ENCODE assay signal across 8 cellular contexts in the genomic region with DNA sequence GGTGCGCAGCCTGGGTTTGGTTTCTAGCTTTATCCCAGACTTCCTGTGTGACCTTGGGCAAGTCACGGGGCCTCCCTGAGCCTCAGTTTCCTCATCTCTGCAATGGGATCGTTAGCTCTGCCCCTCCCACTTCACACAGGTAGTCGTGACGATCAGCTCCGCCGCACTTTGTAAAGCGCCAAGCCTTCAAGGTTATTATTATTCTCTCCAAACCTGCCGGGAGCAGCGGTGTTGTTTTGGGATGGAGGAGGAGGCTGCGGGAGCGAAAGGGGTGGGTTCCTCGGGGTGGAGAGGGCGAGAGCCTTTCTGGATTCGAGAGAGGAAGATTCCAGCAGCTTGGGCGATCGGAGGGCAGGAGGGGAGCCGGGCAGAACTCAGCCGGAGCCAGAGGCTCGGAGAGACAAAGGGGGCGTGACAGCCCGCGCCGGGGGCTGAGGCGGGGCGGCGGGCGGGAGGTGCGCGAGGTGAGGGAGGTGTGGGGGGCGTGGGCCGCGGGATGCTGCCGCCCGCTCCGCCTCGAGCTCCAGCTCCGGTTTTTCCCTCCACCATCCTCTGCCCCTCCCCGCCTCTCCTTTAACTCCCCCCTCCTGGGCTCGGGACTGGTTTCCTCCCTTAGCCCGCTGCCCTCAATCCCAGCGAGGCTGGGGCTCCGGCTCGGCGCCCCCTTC. TPM values are rescaled to one million over a fixed set of nuclear protein-coding genes. Genes with fewer than 3 reads are reported as not detected.
DNase-seq lines count a peak whose midpoint lies in the region; ATAC-seq, FAIRE-seq and TF ChIP-seq lines count a peak whose summit lies in the region.

A gene with protein sequence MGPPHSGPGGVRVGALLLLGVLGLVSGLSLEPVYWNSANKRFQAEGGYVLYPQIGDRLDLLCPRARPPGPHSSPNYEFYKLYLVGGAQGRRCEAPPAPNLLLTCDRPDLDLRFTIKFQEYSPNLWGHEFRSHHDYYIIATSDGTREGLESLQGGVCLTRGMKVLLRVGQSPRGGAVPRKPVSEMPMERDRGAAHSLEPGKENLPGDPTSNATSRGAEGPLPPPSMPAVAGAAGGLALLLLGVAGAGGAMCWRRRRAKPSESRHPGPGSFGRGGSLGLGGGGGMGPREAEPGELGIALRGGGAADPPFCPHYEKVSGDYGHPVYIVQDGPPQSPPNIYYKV (plus strand): TSS at position 602 of the 668 bp plus-strand sequence. CDS start 397 bp downstream, outside the sequence.

- H3K9ac ChIP-seq in endothelial cell of umbilical vein (replicated peaks; ENCODE audit: extremely low read depth, insufficient read depth, low read length), result no peak within 1 kb of the TSS

- CTCF ChIA-PET in Panc1 (lab: Charles Lee) (interaction anchor here (0.5 kb wide), 1 partner anchor 12 kb away, joined by 6 read pairs; no protein-coding TSS in a partner anchor), endothelial cell of umbilical vein (lab: Charles Lee) (interaction anchor here (2.3 to 5.1 kb wide), 2 partner anchors 11 to 17 kb away, joined by 11 to 45 read pairs; a partner anchor contains a TSS), GM10248 (lab: Yijun Ruan, JAX) (interaction anchor here (1.2 to 3.3 kb wide), 2 partner anchors 9 to 17 kb away, joined by 3 to 20 read pairs; a partner anchor contains a TSS)

- no peaks in the 10 kb centered on the region for H3K27me3 ChIP-seq in Panc1 (ENCODE audit: control insufficient read depth, insufficient read depth, low read length)
- peaks cover 33 to 35% of the 10 kb centered on the region in 2 experiments for H3K27me3 ChIP-seq in endothelial cell of umbilical vein (ENCODE audit: control insufficient read depth in 2 of 2, insufficient read depth in 2 of 2, low read length in 2 of 2)

- POLR2A ChIA-PET in Panc1 (lab: Charles Lee), result interaction anchor here (0.6 kb wide), 1 partner anchor 17 kb away, joined by 7 read pairs; a partner anchor contains a TSS
- POLR2A ChIA-PET in endothelial cell of umbilical vein (lab: Charles Lee), result interaction anchor here (0.6 kb wide), 1 partner anchor 395 kb away, joined by 3 read pairs; no protein-coding TSS in a partner anchor
- POLR2A ChIA-PET in GM10248 (lab: Yijun Ruan, JAX), result no interaction called here

- peaks cover 12% of the 10 kb centered on the region; the same call in 1 of the 2 replicates for H3K4me1 ChIP-seq in Panc1 (ENCODE audit: control insufficient read depth, insufficient read depth, low read length)
- peaks cover 3% of the 10 kb centered on the region for H3K4me1 ChIP-seq in endothelial cell of umbilical vein (ENCODE audit: control insufficient read depth, extremely low read depth, insufficient read depth, low read length)

- TF ChIP-seq POLR2A in endothelial cell of umbilical vein (IDR thresholded peaks at IDR 0.05; ENCODE audit: low read depth, low read length) (no peak), erythroblast (IDR thresholded peaks at IDR 0.05; ENCODE audit: low read length) (no peak)

- BruUV-seq in Panc1 (replicated peaks; lab: Mats Ljungman, UMichigan), result no TSS peak
- BruUV-seq in endothelial cell of umbilical vein (replicated peaks; lab: Mats Ljungman, UMichigan), result no TSS peak

- H3K4me1 Mint-ChIP-seq in activated T-cell treated with anti-CD3 and anti-CD28 coated beads, Interleukin-2, amount 50 U/mL, for 24 hours (ENCODE audit: low read depth), result peaks cover 22% of the 10 kb centered on the region
- H3K4me1 Mint-ChIP-seq in nephron progenitor cell, result peaks cover 36% of the 10 kb centered on the region

- ATAC-seq in Panc1 (peak; percentile 55), GM18861 (IDR thresholded peaks at IDR 0.05; ENCODE audit: unreplicated experiment) (no peak)

- dilution Hi-C loops in endothelial cell of umbilical vein (cut with MboI; ENCODE audit: extremely low pct_ligation_motif_present, low sequenced_read_pairs), result no loop called here

- no peaks in the 10 kb centered on the region for H4K20me1 ChIP-seq in endothelial cell of umbilical vein (replicated peaks; ENCODE audit: control insufficient read depth, extremely low read depth, insufficient read depth, low read length)

- TF ChIP-seq CTCF in Panc1 (IDR thresholded peaks at IDR 0.05) (no peak), endothelial cell of umbilical vein (IDR thresholded peaks at IDR 0.05; ENCODE audit: extremely low read depth in 1 of 2, insufficient read depth in 1 of 2, low read depth in 1 of 2, low read length in 2 of 2) (no peak), nephron progenitor cell (IDR thresholded peaks at IDR 0.05) (no peak), GM10248 (IDR thresholded peaks at IDR 0.05; ENCODE audit: control extremely low read depth, extremely low read depth, low read depth, missing control alignments) (no peak)

- H3K9me3 Mint-ChIP-seq in activated T-cell treated with anti-CD3 and anti-CD28 coated beads, Interleukin-2, amount 50 U/mL, for 24 hours, result no peaks in the 10 kb centered on the region
- H3K9me3 Mint-ChIP-seq in nephron progenitor cell, result no peaks in the 10 kb centered on the region

- H3K4me3 Mint-ChIP-seq in activated T-cell treated with anti-CD3 and anti-CD28 coated beads, Interleukin-2, amount 50 U/mL, for 24 hours, result peak within 1 kb of the TSS; percentile 62
- H3K4me3 Mint-ChIP-seq in nephron progenitor cell, result peak within 1 kb of the TSS; percentile 95

- intact Hi-C loops in Panc1 (cut with micrococcal nuclease; ENCODE audit: unreplicated experiment) (no loop called here), endothelial cell of umbilical vein (cut with micrococcal nuclease) (loop anchor here (1.0 kb wide), 1 partner anchor 13 kb away; a partner anchor contains a TSS)

- peaks cover 53% of the 10 kb centered on the region for H3K27me3 Mint-ChIP-seq in activated T-cell treated with anti-CD3 and anti-CD28 coated beads, Interleukin-2, amount 50 U/mL, for 24 hours
- peaks cover 27% of the 10 kb centered on the region for H3K27me3 Mint-ChIP-seq in nephron progenitor cell (ENCODE audit: low read depth, poor library complexity)

- no peak for DNase-seq in activated T-cell treated with anti-CD3 and anti-CD28 coated beads, Interleukin-2, amount 50 U/mL, for 24 hours
- no peak for DNase-seq in activated T-cell treated with anti-CD3 and anti-CD28 coated beads, Interleukin-2, amount 50 U/mL, for 48 hours
- DNase-seq in Panc1 (ENCODE audit: low read depth, low spot score) (no peak), endothelial cell of umbilical vein (ENCODE audit: low read depth, low spot score) (no peak), nephron progenitor cell (peak; percentile 82), GM10248 (ENCODE audit: extremely low spot score) (no peak), erythroblast (lab: John Stamatoyannopoulos, UW) (no peak)

- no peaks in the 10 kb centered on the region for H3K9me1 ChIP-seq in endothelial cell of umbilical vein (replicated peaks; ENCODE audit: control insufficient read depth, extremely low read depth, insufficient read depth, low read length)

- H3K4me2 ChIP-seq in endothelial cell of umbilical vein (ENCODE audit: insufficient read depth, low read length), result peak within 1 kb of the TSS; percentile 21

- in situ Hi-C loops in Panc1 (cut with HindIII; ENCODE audit: low pct_unique_long_range_greater_than_20kb, low sequenced_read_pairs), result no loop called here

- H2AFZ ChIP-seq in endothelial cell of umbilical vein (ENCODE audit: low read depth, low read length), result peak within 1 kb of the TSS; percentile 9

- H3K36me3 Mint-ChIP-seq in activated T-cell treated with anti-CD3 and anti-CD28 coated beads, Interleukin-2, amount 50 U/mL, for 24 hours (ENCODE audit: low read depth), result peaks cover 38% of the 10 kb centered on the region
- peaks cover 4% of the 10 kb centered on the region for H3K36me3 Mint-ChIP-seq in nephron progenitor cell (ENCODE audit: low read depth)

- H3K27ac ChIP-seq in Panc1 (ENCODE audit: low read length), result no peak within 1 kb of the TSS
- H3K27ac ChIP-seq in endothelial cell of umbilical vein (ENCODE audit: insufficient read depth, low read depth, low read length), result no peak within 1 kb of the TSS

- H3K79me2 ChIP-seq in endothelial cell of umbilical vein (ENCODE audit: control insufficient read depth, insufficient read depth, low read length), result no peaks in the 10 kb centered on the region

- H3K9me3 ChIP-seq in Panc1 (ENCODE audit: control insufficient read depth, insufficient read depth, low read depth, low read length) (no peaks in the 10 kb centered on the region), endothelial cell of umbilical vein (replicated peaks; ENCODE audit: control insufficient read depth, insufficient read depth, low read length) (no peaks in the 10 kb centered on the region)

- no peak for FAIRE-seq in endothelial cell of umbilical vein (lab: Jason Lieb, UNC)

- no peak within 1 kb of the TSS for H3K27ac Mint-ChIP-seq in activated T-cell treated with anti-CD3 and anti-CD28 coated beads, Interleukin-2, amount 50 U/mL, for 24 hours
- peak within 1 kb of the TSS; percentile 98 for H3K27ac Mint-ChIP-seq in nephron progenitor cell

- H3K36me3 ChIP-seq in Panc1 (ENCODE audit: control insufficient read depth, insufficient read depth, low read length) (no peaks in the 10 kb centered on the region), endothelial cell of umbilical vein (ENCODE audit: control insufficient read depth in 2 of 2, extremely low read depth in 1 of 2, insufficient read depth in 2 of 2, low read length in 2 of 2) (peaks cover 0 to 8% of the 10 kb centered on the region in 2 experiments)

- H3K4me3 ChIP-seq in Panc1 (ENCODE audit: low read depth in 2 of 2, low read length in 2 of 2), result peak within 1 kb of the TSS; percentile 44 to 54
- H3K4me3 ChIP-seq in endothelial cell of umbilical vein (replicated peaks in 1 of 3; ENCODE audit: insufficient read depth in 1 of 3, low read depth in 1 of 3, low read length in 3 of 3), result peak within 1 kb of the TSS in 2 of 3 experiments; percentile 27 to 35

TF ChIP-seq in endothelial cell of umbilical vein, 7 proteins besides CTCF, POLR2A, EP300 and RAD21:
- no peak for TF ChIP-seq GATA2 (IDR thresholded peaks at IDR 0.05; ENCODE audit: insufficient read depth, insufficient read length, low read depth, low read length)
- TF ChIP-seq EZH2 (IDR thresholded peaks at IDR 0.05; ENCODE audit: borderline replicate concordance, low read depth, low read length, severe bottlenecking), result peak; percentile 59
TF ChIP-seq in endothelial cell of umbilical vein: peak in this region for 1.

RNA-seq across cellular contexts. Expression of the gene that starts here (rescaled TPM):
- total RNA-seq in Panc1 (2021; ENCODE audit: unreplicated experiment), result 2.5 TPM
- polyA plus RNA-seq in Panc1 (2012; ENCODE audit: insufficient read length), result 2.7 TPM
- total RNA-seq in endothelial cell of umbilical vein, result 1.1 and 1.4 TPM in 2 replicates
- polyA plus RNA-seq in endothelial cell of umbilical vein, result 2.9 and 3.1 TPM in 2 replicates
- 1.2 and 1.3 TPM in 2 replicates for polyA plus RNA-seq in endothelial cell of umbilical vein (2011; cell fraction: cytosol; rRNA removed)
- 2.0 TPM in 2 replicates for polyA plus RNA-seq in endothelial cell of umbilical vein (2011; cell fraction: nucleus; rRNA removed)
- polyA plus RNA-seq in endothelial cell of umbilical vein (2012), result 2.1 and 4.1 TPM in 2 replicates
- 2.0 and 2.9 TPM in 2 replicates for polyA minus RNA-seq in endothelial cell of umbilical vein
- polyA minus RNA-seq in endothelial cell of umbilical vein (2011; cell fraction: cytosol; rRNA and poly(A)+ RNA removed), result not detected
- 0.34 and 0.53 TPM in 2 replicates for polyA minus RNA-seq in endothelial cell of umbilical vein (2011; cell fraction: nucleus; rRNA and poly(A)+ RNA removed)
